In the genomic region with DNA sequence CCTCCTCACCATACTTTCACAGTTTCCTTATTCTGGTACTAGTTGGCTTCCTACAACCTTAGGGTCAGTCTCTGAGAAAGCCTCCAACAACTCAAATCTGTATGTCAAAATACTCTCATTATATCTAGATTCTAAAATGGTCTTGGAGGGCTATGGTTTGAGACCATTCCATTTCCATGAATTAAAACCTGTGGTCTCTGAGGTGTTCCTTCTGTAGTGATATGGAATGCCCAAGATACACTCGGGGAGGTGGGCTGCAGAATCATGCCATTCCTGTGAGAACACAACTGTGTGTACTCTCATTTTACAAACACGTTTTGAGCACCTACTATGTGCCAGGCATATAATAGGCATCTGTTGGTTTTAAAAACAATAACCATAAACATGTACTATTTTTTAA, we compare ENCODE assay signal across 1 cellular context.
TF ChIP-seq lines count a peak whose summit lies in the region.

No MANE protein-coding gene starts in this region.

TF ChIP-seq in SK-N-SH treated with all-trans-retinoic acid at 6 μM for 48 hours, 23 proteins besides CTCF, POLR2A, EP300 and RAD21 (continued from another document):
- TF ChIP-seq, protein P1, sequence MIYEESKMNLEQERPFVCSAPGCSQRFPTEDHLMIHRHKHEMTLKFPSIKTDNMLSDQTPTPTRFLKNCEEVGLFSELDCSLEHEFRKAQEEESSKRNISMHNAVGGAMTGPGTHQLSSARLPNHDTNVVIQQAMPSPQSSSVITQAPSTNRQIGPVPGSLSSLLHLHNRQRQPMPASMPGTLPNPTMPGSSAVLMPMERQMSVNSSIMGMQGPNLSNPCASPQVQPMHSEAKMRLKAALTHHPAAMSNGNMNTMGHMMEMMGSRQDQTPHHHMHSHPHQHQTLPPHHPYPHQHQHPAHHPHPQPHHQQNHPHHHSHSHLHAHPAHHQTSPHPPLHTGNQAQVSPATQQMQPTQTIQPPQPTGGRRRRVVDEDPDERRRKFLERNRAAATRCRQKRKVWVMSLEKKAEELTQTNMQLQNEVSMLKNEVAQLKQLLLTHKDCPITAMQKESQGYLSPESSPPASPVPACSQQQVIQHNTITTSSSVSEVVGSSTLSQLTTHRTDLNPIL (CRISPR knock-in tag; IDR thresholded peaks at IDR 0.05; ENCODE audit: low read depth): no peak
- TF ChIP-seq CSDC2 (CRISPR knock-in tag; IDR thresholded peaks at IDR 0.05) (no peak), GLIS3 (CRISPR knock-in tag; IDR thresholded peaks at IDR 0.05) (no peak), ZFP3 (CRISPR knock-in tag; IDR thresholded peaks at IDR 0.05) (no peak), TOX (CRISPR knock-in tag; IDR thresholded peaks at IDR 0.05; ENCODE audit: borderline replicate concordance) (no peak), ESRRG (CRISPR knock-in tag; IDR thresholded peaks at IDR 0.05) (no peak), ISL1 (CRISPR knock-in tag; IDR thresholded peaks at IDR 0.05) (no peak), ZNF8 (CRISPR knock-in tag; IDR thresholded peaks at IDR 0.05) (no peak), PPARA (CRISPR knock-in tag; IDR thresholded peaks at IDR 0.05; ENCODE audit: borderline replicate concordance) (no peak), OSR1 (CRISPR knock-in tag; IDR thresholded peaks at IDR 0.05) (no peak)
- TF ChIP-seq, protein P2, sequence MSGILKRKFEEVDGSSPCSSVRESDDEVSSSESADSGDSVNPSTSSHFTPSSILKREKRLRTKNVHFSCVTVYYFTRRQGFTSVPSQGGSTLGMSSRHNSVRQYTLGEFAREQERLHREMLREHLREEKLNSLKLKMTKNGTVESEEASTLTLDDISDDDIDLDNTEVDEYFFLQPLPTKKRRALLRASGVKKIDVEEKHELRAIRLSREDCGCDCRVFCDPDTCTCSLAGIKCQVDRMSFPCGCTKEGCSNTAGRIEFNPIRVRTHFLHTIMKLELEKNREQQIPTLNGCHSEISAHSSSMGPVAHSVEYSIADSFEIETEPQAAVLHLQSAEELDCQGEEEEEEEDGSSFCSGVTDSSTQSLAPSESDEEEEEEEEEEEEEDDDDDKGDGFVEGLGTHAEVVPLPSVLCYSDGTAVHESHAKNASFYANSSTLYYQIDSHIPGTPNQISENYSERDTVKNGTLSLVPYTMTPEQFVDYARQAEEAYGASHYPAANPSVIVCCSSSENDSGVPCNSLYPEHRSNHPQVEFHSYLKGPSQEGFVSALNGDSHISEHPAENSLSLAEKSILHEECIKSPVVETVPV (CRISPR knock-in tag; IDR thresholded peaks at IDR 0.05): no peak
- TF ChIP-seq, protein P3, sequence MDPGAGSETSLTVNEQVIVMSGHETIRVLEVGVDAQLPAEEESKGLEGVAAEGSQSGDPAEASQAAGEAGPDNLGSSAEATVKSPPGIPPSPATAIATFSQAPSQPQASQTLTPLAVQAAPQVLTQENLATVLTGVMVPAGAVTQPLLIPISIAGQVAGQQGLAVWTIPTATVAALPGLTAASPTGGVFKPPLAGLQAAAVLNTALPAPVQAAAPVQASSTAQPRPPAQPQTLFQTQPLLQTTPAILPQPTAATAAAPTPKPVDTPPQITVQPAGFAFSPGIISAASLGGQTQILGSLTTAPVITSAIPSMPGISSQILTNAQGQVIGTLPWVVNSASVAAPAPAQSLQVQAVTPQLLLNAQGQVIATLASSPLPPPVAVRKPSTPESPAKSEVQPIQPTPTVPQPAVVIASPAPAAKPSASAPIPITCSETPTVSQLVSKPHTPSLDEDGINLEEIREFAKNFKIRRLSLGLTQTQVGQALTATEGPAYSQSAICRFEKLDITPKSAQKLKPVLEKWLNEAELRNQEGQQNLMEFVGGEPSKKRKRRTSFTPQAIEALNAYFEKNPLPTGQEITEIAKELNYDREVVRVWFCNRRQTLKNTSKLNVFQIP (CRISPR knock-in tag; IDR thresholded peaks at IDR 0.05; ENCODE audit: borderline replicate concordance, low read depth): no peak
- TF ChIP-seq, protein P4, sequence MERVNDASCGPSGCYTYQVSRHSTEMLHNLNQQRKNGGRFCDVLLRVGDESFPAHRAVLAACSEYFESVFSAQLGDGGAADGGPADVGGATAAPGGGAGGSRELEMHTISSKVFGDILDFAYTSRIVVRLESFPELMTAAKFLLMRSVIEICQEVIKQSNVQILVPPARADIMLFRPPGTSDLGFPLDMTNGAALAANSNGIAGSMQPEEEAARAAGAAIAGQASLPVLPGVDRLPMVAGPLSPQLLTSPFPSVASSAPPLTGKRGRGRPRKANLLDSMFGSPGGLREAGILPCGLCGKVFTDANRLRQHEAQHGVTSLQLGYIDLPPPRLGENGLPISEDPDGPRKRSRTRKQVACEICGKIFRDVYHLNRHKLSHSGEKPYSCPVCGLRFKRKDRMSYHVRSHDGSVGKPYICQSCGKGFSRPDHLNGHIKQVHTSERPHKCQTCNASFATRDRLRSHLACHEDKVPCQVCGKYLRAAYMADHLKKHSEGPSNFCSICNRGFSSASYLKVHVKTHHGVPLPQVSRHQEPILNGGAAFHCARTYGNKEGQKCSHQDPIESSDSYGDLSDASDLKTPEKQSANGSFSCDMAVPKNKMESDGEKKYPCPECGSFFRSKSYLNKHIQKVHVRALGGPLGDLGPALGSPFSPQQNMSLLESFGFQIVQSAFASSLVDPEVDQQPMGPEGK (CRISPR knock-in tag; IDR thresholded peaks at IDR 0.05; ENCODE audit: borderline replicate concordance): no peak
